19 cellular contexts compared by ENCODE assay signal in the genomic region with DNA sequence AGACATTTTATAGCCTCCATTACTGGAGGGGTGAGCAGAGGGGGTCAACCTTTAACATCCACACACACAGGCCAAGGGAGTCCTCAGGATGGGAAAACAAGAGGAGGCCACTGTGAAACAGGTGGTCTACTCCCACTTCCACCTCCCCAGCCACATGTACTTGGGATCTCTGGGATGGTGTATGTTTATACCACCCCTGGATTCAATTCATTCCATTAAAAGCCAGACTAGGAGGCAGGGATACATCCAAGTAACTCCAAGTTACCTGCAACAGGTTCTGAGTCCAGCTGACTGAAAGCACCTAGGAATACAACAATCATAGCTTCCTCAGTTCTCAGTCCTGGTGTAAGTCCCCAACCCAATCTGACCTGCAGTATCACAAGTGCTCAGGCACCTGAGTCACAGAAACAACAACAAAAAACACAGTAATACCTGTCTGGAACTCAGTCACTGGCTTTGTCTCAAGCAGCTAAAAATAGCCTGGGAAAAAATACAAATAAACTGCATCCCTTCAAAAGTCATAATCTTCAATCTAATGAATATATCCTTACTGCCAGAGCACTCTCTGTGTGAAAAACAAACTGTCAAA. TPM values are rescaled to one million over a fixed set of nuclear protein-coding genes. Genes with fewer than 3 reads are reported as not detected.
DNase-seq lines count a peak whose midpoint lies in the region; ATAC-seq and TF ChIP-seq lines count a peak whose summit lies in the region.
"Had no signal": no experiment of that assay in that cellular context is flagged by ENCODE, and none has a peak within 500 bp of the region (broad histone marks: within the 10 kb centered on the region; RNA-seq: fewer than 3 reads in every experiment).

No MANE protein-coding gene starts in this region.

- peaks cover 3% of the 10 kb centered on the region; the same call in 1 of the 3 replicates for H3K36me3 Mint-ChIP-seq in GM23338 (ENCODE audit: low read depth)
- peaks cover 5% of the 10 kb centered on the region for H3K36me3 Mint-ChIP-seq in activated CD4-positive, alpha-beta T cell treated with anti-CD3 and anti-CD28 coated beads, Interleukin-2, amount 10 ng/mL, durations not matched to agents 24 days and 14 days (ENCODE audit: low read depth)

- TF ChIP-seq CTCF in GM23338 (conservative IDR thresholded peaks at IDR 0.05; ENCODE audit: low read depth in 2 of 2) (no peak), epithelial cell of esophagus (IDR thresholded peaks at IDR 0.05; ENCODE audit: insufficient read depth, low read depth, low read length, missing control alignments) (no peak), GM10266 (IDR thresholded peaks at IDR 0.05; ENCODE audit: control insufficient read depth, insufficient read depth, low read depth, missing control alignments) (no peak), body of pancreas (IDR thresholded peaks at IDR 0.05) (no peak)

- peak overlapping the region; percentile 19; the same call in 1 of the 2 replicates for H3K27ac Mint-ChIP-seq in GM23338
- no peak overlapping the region for H3K27ac Mint-ChIP-seq in activated CD4-positive, alpha-beta T cell treated with anti-CD3 and anti-CD28 coated beads, Interleukin-2, amount 10 ng/mL, durations not matched to agents 24 days and 14 days
- H3K27ac Mint-ChIP-seq: IgD-negative memory B cell had no signal

- H3F3A ChIP-seq in GM23338 (replicated peaks; ENCODE audit: low read depth) = 0 out of 2 replicates have a peak, but pooled peaks cover 8% of the 10 kb centered on the region

- H3K9me3 Mint-ChIP-seq in GM23338 = no peaks in the 10 kb centered on the region
- no peaks in the 10 kb centered on the region for H3K9me3 Mint-ChIP-seq in activated CD4-positive, alpha-beta T cell treated with anti-CD3 and anti-CD28 coated beads, Interleukin-2, amount 10 ng/mL, durations not matched to agents 24 days and 14 days
- H3K9me3 Mint-ChIP-seq: IgD-negative memory B cell had no signal

- peaks cover 7% of the 10 kb centered on the region for H3K27me3 Mint-ChIP-seq in GM23338 (ENCODE audit: insufficient read depth, low read depth, poor library complexity)
- H3K27me3 Mint-ChIP-seq in activated CD4-positive, alpha-beta T cell treated with anti-CD3 and anti-CD28 coated beads, Interleukin-2, amount 10 ng/mL, durations not matched to agents 24 days and 14 days = no peaks in the 10 kb centered on the region
- H3K27me3 Mint-ChIP-seq: IgD-negative memory B cell had no signal

- H3K9me3 ChIP-seq in body of pancreas = no peaks in the 10 kb centered on the region
- H3K9me3 ChIP-seq: HAP-1 had no signal

- intact Hi-C loops in activated CD4-positive, alpha-beta T cell treated with anti-CD3 and anti-CD28 coated beads, Interleukin-2, amount 10 ng/mL, durations not matched to agents 24 days and 14 days (cut with micrococcal nuclease) = no loop called here
- intact Hi-C loops in body of pancreas (cut with DNase I) = no loop called here

- H3K4me3 Mint-ChIP-seq in GM23338 = no peak overlapping the region
- H3K4me3 Mint-ChIP-seq in activated CD4-positive, alpha-beta T cell treated with anti-CD3 and anti-CD28 coated beads, Interleukin-2, amount 10 ng/mL, durations not matched to agents 24 days and 14 days = no peak overlapping the region
- H3K4me3 Mint-ChIP-seq: IgD-negative memory B cell had no signal

- DNase-seq in GM23338 (ENCODE audit: low spot score) (no peak), epithelial cell of esophagus (ENCODE audit: low read depth) (peak; percentile 57), NCI-H146 (lab: John Stamatoyannopoulos, UW) (no peak), GM10266 (ENCODE audit: extremely low spot score) (no peak), body of pancreas (no peak)
- no peak for DNase-seq in activated CD4-positive, alpha-beta T cell treated with anti-CD3 and anti-CD28 coated beads, Interleukin-2, amount 10 ng/mL, durations not matched to agents 24 days and 14 days
- DNase-seq: DND-41; GDM1; Kasumi-1; NCI-H2171; NCI-H446; NK-92 treated with Interleukin-12 subunit alpha and Interleukin-12 subunit beta, amount 100 ng/mL, for 24 hours; OCI-M1; SHP77 treated with DMSO at 0.1 percent for 48 hours had no signal

- H3K9me2 ChIP-seq in GM23338 (ENCODE audit: insufficient read depth) = no peaks in the 10 kb centered on the region

- no peak for TF ChIP-seq POLR2A in body of pancreas (IDR thresholded peaks at IDR 0.05)

- no peak overlapping the region for H3K27ac ChIP-seq in GM23338 (ENCODE audit: low read depth)
- H3K27ac ChIP-seq in angular gyrus (ENCODE audit: low read depth, low read length) = peak overlapping the region; percentile 88
- H3K27ac ChIP-seq in temporal lobe (ENCODE audit: low read depth, low read length) = peak overlapping the region; percentile 87
- H3K27ac ChIP-seq in body of pancreas = no peak overlapping the region
- H3K27ac ChIP-seq: HL-60 had no signal

- H2AFZ ChIP-seq in GM23338 = no peak overlapping the region

- ATAC-seq in GM23338 = no peak
- no peak for ATAC-seq in body of pancreas

- H3K4me1 ChIP-seq in GM23338 (ENCODE audit: insufficient read depth) (peaks cover 31% of the 10 kb centered on the region), body of pancreas (peaks cover 14% of the 10 kb centered on the region)

- no peak overlapping the region for H3K4me2 ChIP-seq in GM23338

- H3K4me3 ChIP-seq in GM23338 (no peak overlapping the region), epithelial cell of esophagus (ENCODE audit: low read length) (no peak overlapping the region), body of pancreas (no peak overlapping the region)
- H3K4me3 ChIP-seq: HAP-1 had no signal

- H3K36me3 ChIP-seq in GM23338 (ENCODE audit: insufficient read depth) (no peaks in the 10 kb centered on the region), body of pancreas (replicated peaks in 1 of 2; ENCODE audit: insufficient read depth in 1 of 2, low read depth in 2 of 2) (no peaks in the 10 kb centered on the region)
- H3K36me3 ChIP-seq: HAP-1 had no signal

- peaks cover 89% of the 10 kb centered on the region for H3K79me2 ChIP-seq in GM23338 (replicated peaks; ENCODE audit: insufficient read depth)

- H3K27me3 ChIP-seq in GM23338 (ENCODE audit: insufficient read depth) (no peaks in the 10 kb centered on the region), body of pancreas (no peaks in the 10 kb centered on the region)

- H3K4me1 Mint-ChIP-seq in GM23338 = peaks cover 51% of the 10 kb centered on the region
- H3K4me1 Mint-ChIP-seq in activated CD4-positive, alpha-beta T cell treated with anti-CD3 and anti-CD28 coated beads, Interleukin-2, amount 10 ng/mL, durations not matched to agents 24 days and 14 days = peaks cover 2% of the 10 kb centered on the region

- H4K20me1 ChIP-seq in GM23338 (replicated peaks; ENCODE audit: insufficient read depth) = peaks cover 51% of the 10 kb centered on the region

TF ChIP-seq in GM23338, 12 proteins besides CTCF, POLR2A, EP300 and RAD21:
- TF ChIP-seq EZH2 (IDR thresholded peaks at IDR 0.05; ENCODE audit: low read depth, unreplicated experiment) (no peak), NANOG (IDR thresholded peaks at IDR 0.05; ENCODE audit: borderline replicate concordance) (no peak)

RNA-seq across cellular contexts. Expression of a gene that starts 9.8 kb away (rescaled TPM):
- total RNA-seq in GM23338 (2014; rRNA removed; shearing (Covaris generic)) = 70.1 and 92.5 TPM in 2 replicates
- 56.4 and 63.0 TPM in 2 replicates for polyA plus RNA-seq in GM23338 (2016; fragmentation: Nextera tagmentation; extraction: Ambion mirVana)
- total RNA-seq in temporal lobe (55.6 TPM), body of pancreas (10 to 100 TPM; 17.4 to 59.7 TPM)
- 50.2 and 53.2 TPM in 2 replicates for total RNA-seq in activated CD4-positive, alpha-beta T cell treated with anti-CD3 and anti-CD28 coated beads, Interleukin-2, amount 10 ng/mL, durations not matched to agents 24 days and 14 days

RNA-seq across cellular contexts. Expression of a gene that starts 59.8 kb away (rescaled TPM):
- total RNA-seq in GM23338 (2014; rRNA removed; shearing (Covaris generic)) = 141 and 168 TPM in 2 replicates
- polyA plus RNA-seq in GM23338 (2016; fragmentation: Nextera tagmentation; extraction: Ambion mirVana) = 63.6 and 72.8 TPM in 2 replicates
- total RNA-seq in temporal lobe (46.5 TPM), body of pancreas (100 to 1,000 TPM in 1 of 2 donors, 10 to 100 TPM in 1; 85.4 to 124 TPM)
- total RNA-seq in activated CD4-positive, alpha-beta T cell treated with anti-CD3 and anti-CD28 coated beads, Interleukin-2, amount 10 ng/mL, durations not matched to agents 24 days and 14 days = 101 and 102 TPM in 2 replicates

Comparison
In these comparisons a context has a peak if more than half of its experiments do, and no peak if none do; other contexts are left out.
1. H3K27ac ChIP-seq: peak in angular gyrus (single experiment) and temporal lobe (single experiment); none in GM23338 (single experiment) and body of pancreas (0 of 4).